Comparison of ENCODE assay signal across 12 cellular contexts in genomic region chr5:87243161-87243877, GRCh38. TPM values are rescaled to one million over a fixed set of nuclear protein-coding genes. Genes with fewer than 3 reads are reported as not detected.
DNase-seq lines count a peak whose midpoint lies in the region; ATAC-seq and TF ChIP-seq lines count a peak whose summit lies in the region.
"Had no signal": no experiment of that assay in that cellular context is flagged by ENCODE, and none has a peak within 500 bp of the region (broad histone marks: within the 10 kb centered on the region; RNA-seq: fewer than 3 reads in every experiment).

No MANE protein-coding gene starts in this region.

- H3K9me3 ChIP-seq in psoas muscle = no peaks in the 10 kb centered on the region
- H3K9me3 ChIP-seq: spleen, thoracic aorta had no signal

- intact Hi-C loops in psoas muscle (cut with DNase I) = no loop called here

- TF ChIP-seq CTCF in epithelial cell of proximal tubule (conservative IDR thresholded peaks at IDR 0.05; ENCODE audit: low read depth, low read length) (no peak), psoas muscle (IDR thresholded peaks at IDR 0.05) (no peak)

- no peak overlapping the region for H3K27ac ChIP-seq in psoas muscle

- no peaks in the 10 kb centered on the region for H3K36me3 ChIP-seq in psoas muscle (ENCODE audit: insufficient read depth in 1 of 2, low read depth in 1 of 2)
- H3K36me3 ChIP-seq: spleen, thoracic aorta had no signal

- DNase-seq in GM03348 (ENCODE audit: low spot score) = peak; percentile 25
- DNase-seq in NOMO-1 treated with dmso at 0.1 percent for 144 hours (lab: John Stamatoyannopoulos, UW; ENCODE audit: unreplicated experiment) = peak; percentile 57
- peak; percentile 96 for DNase-seq in epithelial cell of proximal tubule (ENCODE audit: low read depth)
- DNase-seq in psoas muscle = no peak
- DNase-seq in DMS 273 treated with DMSO at 0.1 percent for 48 hours (lab: John Stamatoyannopoulos, UW) = no peak
- DNase-seq in HPDE6-E6E7 (ENCODE audit: extremely low spot score) = no peak
- DNase-seq in activated CD4-positive, alpha-beta T cell treated with anti-CD3 and anti-CD28 coated beads for 4 hours = no peak
- DNase-seq: activated CD4-positive, CD25-positive, alpha-beta regulatory T cell treated with anti-CD3 and anti-CD28 coated beads, Interleukin-2, amount 50 U/mL, for 72 hours; NCI-H69; spleen had no signal

- ATAC-seq in psoas muscle = peak; percentile 21 to 85 (median 73)
- ATAC-seq in GM21717 (IDR thresholded peaks at IDR 0.05; ENCODE audit: unreplicated experiment) = no peak

- no peaks in the 10 kb centered on the region for H3K27me3 ChIP-seq in psoas muscle (ENCODE audit: insufficient read depth in 3 of 3, low read length in 2 of 3)
- H3K27me3 ChIP-seq: spleen had no signal

- no peak overlapping the region for H3K4me3 ChIP-seq in epithelial cell of proximal tubule (ENCODE audit: low read depth, low read length)
- H3K4me3 ChIP-seq in psoas muscle = no peak overlapping the region
- H3K4me3 ChIP-seq: spleen, thoracic aorta had no signal

- 57 to 76% (median 76%) methylated on average over 3 of the region's 3 CpGs for WGBS in psoas muscle, 3 donors

- H3K4me1 ChIP-seq in psoas muscle = no peaks in the 10 kb centered on the region

RNA-seq across cellular contexts. Expression of gene RASA1, which starts 24.4 kb away (rescaled TPM):
- total RNA-seq in epithelial cell of proximal tubule (40.5 and 40.7 TPM in 2 replicates), psoas muscle (10 to 100 TPM; 10.2 to 16.8 (median 12.9) TPM)
- 10 to 100 TPM in 1 of 3 donors, 1 to 10 TPM in 2; 5.4 to 14.0 (median 7.7) TPM for polyA plus RNA-seq in psoas muscle

Comparison
In these comparisons a context has a peak if more than half of its experiments do, and no peak if none do; other contexts are left out.
1. DNase-seq: peak in GM03348 (single experiment), NOMO-1 treated with dmso at 0.1 percent for 144 hours (single experiment) and epithelial cell of proximal tubule (single experiment); none in psoas muscle (0 of 2), DMS 273 treated with DMSO at 0.1 percent for 48 hours (single experiment), HPDE6-E6E7 (single experiment) and activated CD4-positive, alpha-beta T cell treated with anti-CD3 and anti-CD28 coated beads for 4 hours (0 of 2).